ENCODE assay signal across 16 cellular contexts in the genomic region with DNA sequence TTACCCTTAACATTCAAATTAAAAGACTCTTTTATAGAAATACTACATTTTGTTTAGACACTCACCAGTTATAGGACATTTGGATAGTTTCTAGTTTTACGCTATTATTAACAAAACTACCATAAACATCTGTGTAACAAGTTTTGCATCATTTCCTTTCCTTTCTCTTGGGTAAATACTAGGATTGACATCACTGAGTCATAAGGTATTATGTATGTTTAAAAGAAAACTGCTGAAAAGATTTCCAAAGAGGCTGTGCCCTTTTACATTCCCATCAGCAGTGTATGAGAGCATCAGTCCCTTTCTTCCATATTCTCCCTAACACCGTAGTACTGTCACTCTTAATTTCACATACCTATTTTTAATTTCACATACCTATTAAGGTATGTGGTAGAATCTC.
DNase-seq lines count a peak whose midpoint lies in the region; ATAC-seq, FAIRE-seq and TF ChIP-seq lines count a peak whose summit lies in the region.
"Had no signal": no experiment of that assay in that cellular context is flagged by ENCODE, and none has a peak within 500 bp of the region (broad histone marks: within the 10 kb centered on the region; RNA-seq: fewer than 3 reads in every experiment).

No MANE protein-coding gene starts in this region.

- no peak overlapping the region for H3K9ac ChIP-seq in IMR-90 (ENCODE audit: low read depth, low read length)

- in situ Hi-C loops in IMR-90 (cut with MboI; ENCODE audit: low sequenced_read_pairs): no loop called here

- H3K4ac ChIP-seq in IMR-90 (ENCODE audit: low read depth, low read length): no peak overlapping the region

- H3K36me3 ChIP-seq in IMR-90 (ENCODE audit: control insufficient read depth, insufficient read depth, low read length): peaks cover 29% of the 10 kb centered on the region
- H3K36me3 ChIP-seq in bronchial epithelial cell (ENCODE audit: control insufficient read depth, insufficient read depth, low read length): peaks cover 3% of the 10 kb centered on the region
- no peaks in the 10 kb centered on the region for H3K36me3 ChIP-seq in testis (ENCODE audit: low read depth, missing control alignments)

- no peak overlapping the region for H3K27ac ChIP-seq in AG04450 (ENCODE audit: low read depth, low read length)
- no peak overlapping the region for H3K27ac ChIP-seq in IMR-90 (ENCODE audit: insufficient read depth, low read length)
- H3K27ac ChIP-seq in testis: no peak overlapping the region
- H3K27ac ChIP-seq: HL-60 had no signal

- no peaks in the 10 kb centered on the region; the same call in 1 of the 2 replicates for H4K20me1 ChIP-seq in IMR-90 (ENCODE audit: insufficient read depth, low read length)

- no peak overlapping the region for H3K14ac ChIP-seq in IMR-90 (replicated peaks; ENCODE audit: low read depth, low read length)

- ATAC-seq in IMR-90 (ENCODE audit: low read depth) (peak; percentile 95), GM21619 (IDR thresholded peaks at IDR 0.05; ENCODE audit: unreplicated experiment) (no peak)
- no peak for ATAC-seq in activated CD4-positive, CD25-positive, alpha-beta regulatory T cell treated with anti-CD3 and anti-CD28 coated beads, Interleukin-2, amount 50 U/mL, for 24 hours
- ATAC-seq: activated CD8-positive, alpha-beta T cell treated with anti-CD3 and anti-CD28 coated beads for 36 hours; activated T-helper 17 cell treated with anti-CD3 and anti-CD28 coated beads, Interleukin-2, amount 50 U/mL, for 72 hours had no signal

- no peak overlapping the region for H2BK120ac ChIP-seq in IMR-90 (ENCODE audit: low read depth, low read length)

- H2BK15ac ChIP-seq in IMR-90 (ENCODE audit: low read depth, low read length): no peak overlapping the region

- no peak overlapping the region for H3K18ac ChIP-seq in IMR-90 (ENCODE audit: low read depth, low read length)

- H3K9me3 ChIP-seq in AG04450 (ENCODE audit: control insufficient read depth, insufficient read depth, low read length) (no peaks in the 10 kb centered on the region), IMR-90 (ENCODE audit: control insufficient read depth, insufficient read depth, low read length) (no peaks in the 10 kb centered on the region), testis (no peaks in the 10 kb centered on the region)
- H3K9me3 ChIP-seq: Caco-2 had no signal

- H3K4me3 ChIP-seq in AG04450 (ENCODE audit: low read depth, low read length): no peak overlapping the region
- no peak overlapping the region for H3K4me3 ChIP-seq in IMR-90 (ENCODE audit: insufficient read depth, low read depth, low read length)
- no peak overlapping the region for H3K4me3 ChIP-seq in bronchial epithelial cell (ENCODE audit: low read depth, low read length)
- no peak overlapping the region for H3K4me3 ChIP-seq in testis

- POLR2A ChIA-PET in AG04450 (lab: Yijun Ruan, JAX) (no interaction called here), IMR-90 (lab: Charles Lee; ENCODE audit: unreplicated experiment) (no interaction called here)

- no peak for TF ChIP-seq RAD21 in IMR-90 (IDR thresholded peaks at IDR 0.05; ENCODE audit: low read length)

- WGBS in IMR-90 (ENCODE audit: extremely low coverage in 2 of 2, insufficient read length in 1 of 2), 2 experiments: 100% methylated on average over 1 of the region's 2 CpGs; no CpG with 5 or more reads in 1 of the 2 experiments
- whole genome bisulfite sequencing in testis, 2 donors: 97% methylated on average over 2 of the region's 2 CpGs

- no peak overlapping the region for H4K91ac ChIP-seq in IMR-90 (ENCODE audit: insufficient read depth, low read depth, low read length)

- no peak overlapping the region for H3K56ac ChIP-seq in IMR-90 (ENCODE audit: extremely low read depth, insufficient read depth, low read length)

- H3K9me1 ChIP-seq in IMR-90 (ENCODE audit: insufficient read depth, low read length): peaks cover 3% of the 10 kb centered on the region

- peak overlapping the region; percentile 87 for H2BK5ac ChIP-seq in IMR-90 (ENCODE audit: low read depth, low read length, poor library complexity, severe bottlenecking)

- dilution Hi-C loops in IMR-90 (cut with HindIII; ENCODE audit: low sequenced_read_pairs, unreplicated experiment): no loop called here

- H4K5ac ChIP-seq in IMR-90 (ENCODE audit: low read depth, low read length): no peak overlapping the region

- intact Hi-C loops in IMR-90 (cut with micrococcal nuclease): no loop called here
- intact Hi-C loops in testis (cut with DNase I; ENCODE audit: low total_unique reads): no loop called here

- CTCF ChIA-PET in AG04450 (lab: Charles Lee): no interaction called here
- CTCF ChIA-PET in IMR-90 (lab: Yijun Ruan, JAX): no interaction called here

- H3K4me1 ChIP-seq in IMR-90 (ENCODE audit: control insufficient read depth, insufficient read depth, low read length): peaks cover 3% of the 10 kb centered on the region; the same call in 1 of the 2 replicates
- no peaks in the 10 kb centered on the region for H3K4me1 ChIP-seq in testis
- H3K4me1 ChIP-seq: Caco-2 had no signal

- no TSS peak for BruUV-seq in IMR-90 (replicated peaks; lab: Mats Ljungman, UMichigan)

- no peak for TF ChIP-seq CTCF in AG04450 (IDR thresholded peaks at IDR 0.05; ENCODE audit: low read depth, low read length)
- TF ChIP-seq CTCF in IMR-90 (conservative IDR thresholded peaks at IDR 0.05; ENCODE audit: low read depth, low read length): no peak
- TF ChIP-seq CTCF in bronchial epithelial cell (IDR thresholded peaks at IDR 0.05; ENCODE audit: insufficient read depth, low read length, severe bottlenecking): no peak
- no peak for TF ChIP-seq CTCF in testis (IDR thresholded peaks at IDR 0.05)

- no peak for FAIRE-seq in bronchial epithelial cell (lab: Jason Lieb, UNC)

- H4K8ac ChIP-seq in IMR-90 (ENCODE audit: low read depth in 2 of 2, low read length in 2 of 2): no peak overlapping the region

- DNase-seq in AG04450 (ENCODE audit: low read depth, low spot score) (peak; percentile 37), IMR-90 (peak; percentile 91), bronchial epithelial cell (ENCODE audit: low read depth) (peak; percentile 85), hepatic stellate cell (ENCODE audit: low spot score) (peak; percentile 4), testis (no peak)
- DNase-seq in stimulated activated naive CD4-positive, alpha-beta T cell treated with Interleukin-2 at 50 U/mL for 16 hours (lab: John Stamatoyannopoulos, UW): no peak
- DNase-seq: activated CD8-positive, alpha-beta T cell treated with anti-CD3 and anti-CD28 coated beads for 36 hours; anterior cingulate cortex; Caco-2; Karpas-422; naive B cell; NCI-H524 treated with DMSO at 0.1 percent for 48 hours had no signal

- no peak overlapping the region for H2BK20ac ChIP-seq in IMR-90 (ENCODE audit: low read depth, low read length)

- H2AK9ac ChIP-seq in IMR-90 (replicated peaks; ENCODE audit: low read depth, low read length, poor library complexity): no peak overlapping the region

- H2AFZ ChIP-seq in IMR-90 (replicated peaks; ENCODE audit: low read length, poor library complexity): no peak overlapping the region

- H3K27me3 ChIP-seq in AG04450 (ENCODE audit: control insufficient read depth, insufficient read depth, low read length): no peaks in the 10 kb centered on the region
- H3K27me3 ChIP-seq in IMR-90 (ENCODE audit: control insufficient read depth, insufficient read depth, low read length): no peaks in the 10 kb centered on the region
- H3K27me3 ChIP-seq in bronchial epithelial cell (ENCODE audit: control insufficient read depth, insufficient read depth, low read length): no peaks in the 10 kb centered on the region
- H3K27me3 ChIP-seq in testis: no peaks in the 10 kb centered on the region

- no peak overlapping the region for H2AK5ac ChIP-seq in IMR-90 (ENCODE audit: low read depth, low read length)

- no peak overlapping the region for H3K4me2 ChIP-seq in IMR-90 (ENCODE audit: low read depth, low read length)

- peaks cover 13 to 21% of the 10 kb centered on the region in 2 experiments for H3K79me1 ChIP-seq in IMR-90 (ENCODE audit: low read depth in 1 of 2, low read length in 2 of 2)

- H3K23ac ChIP-seq in IMR-90 (ENCODE audit: low read depth, low read length): no peak overlapping the region

- TF ChIP-seq POLR2A in IMR-90 (IDR thresholded peaks at IDR 0.05; ENCODE audit: low read depth, low read length) (no peak), testis (IDR thresholded peaks at IDR 0.05) (no peak)

TF ChIP-seq in IMR-90, 13 proteins besides CTCF, POLR2A, EP300 and RAD21:
- TF ChIP-seq BHLHE40 (IDR thresholded peaks at IDR 0.05; ENCODE audit: low read depth, low read length): no peak
- peak; percentile 66 for TF ChIP-seq FOS (IDR thresholded peaks at IDR 0.05; ENCODE audit: low read depth, low read length)
- peak; percentile 84 for TF ChIP-seq CEBPB (IDR thresholded peaks at IDR 0.05; ENCODE audit: low read depth, low read length)

Comparison
In these comparisons a context has a peak if more than half of its experiments do, and no peak if none do; other contexts are left out.
1. DNase-seq: peak in AG04450 (single experiment), IMR-90 (single experiment), bronchial epithelial cell (single experiment) and hepatic stellate cell (single experiment); none in stimulated activated naive CD4-positive, alpha-beta T cell treated with Interleukin-2 at 50 U/mL for 16 hours (single experiment) and testis (single experiment).